Comparison of ENCODE assay signal across 8 cellular contexts in genomic region chr15:43132830-43133428, GRCh38. TPM values are rescaled to one million over a fixed set of nuclear protein-coding genes. Genes with fewer than 3 reads are reported as not detected.
DNase-seq lines count a peak whose midpoint lies in the region; ATAC-seq, FAIRE-seq and TF ChIP-seq lines count a peak whose summit lies in the region.

No MANE protein-coding gene starts in this region.

- no peak for FAIRE-seq in RCC 7860 (lab: Jason Lieb, UNC)

- peak overlapping the region; percentile 65 for H3K4me3 ChIP-seq in HEK293 (ENCODE audit: low read depth, low read length)
- H3K4me3 ChIP-seq in right atrium auricular region: peak overlapping the region; percentile 78 to 81
- peak overlapping the region; percentile 62 to 91 (median 84) for H3K4me3 ChIP-seq in skin epidermis

- H3K27ac Mint-ChIP-seq in activated CD4-positive, alpha-beta memory T cell treated with anti-CD3 and anti-CD28 coated beads for 36 hours: peak overlapping the region; percentile 71

- H3K36me3 Mint-ChIP-seq in activated CD4-positive, alpha-beta memory T cell treated with anti-CD3 and anti-CD28 coated beads for 36 hours: peaks cover 6% of the 10 kb centered on the region

- ATAC-seq in HG03159 (IDR thresholded peaks at IDR 0.05; ENCODE audit: unreplicated experiment) (no peak), GM19351 (IDR thresholded peaks at IDR 0.05; ENCODE audit: unreplicated experiment) (no peak), HG02588 (IDR thresholded peaks at IDR 0.05; ENCODE audit: unreplicated experiment) (no peak)

- CTCF ChIA-PET in HEK293 (lab: Yijun Ruan, JAX): interaction anchor here (1.0 kb wide), 1 partner anchor 153 kb away, joined by 3 read pairs; no protein-coding TSS in a partner anchor
- CTCF ChIA-PET in activated CD4-positive, alpha-beta memory T cell treated with anti-CD3 and anti-CD28 coated beads for 36 hours (lab: Charles Lee): interaction anchor here (2.3 kb wide), 1 partner anchor 10 kb away, joined by 6 read pairs; no protein-coding TSS in a partner anchor

- intact Hi-C loops in activated CD4-positive, alpha-beta memory T cell treated with anti-CD3 and anti-CD28 coated beads for 36 hours (cut with micrococcal nuclease): loop anchor here (1.0 to 5.0 kb wide), 3 partner anchors 10 to 54 kb away; partner anchors contain the start of gene CCNDBP1

- no peak for DNase-seq in activated CD4-positive, alpha-beta memory T cell treated with anti-CD3 and anti-CD28 coated beads for 36 hours
- no peak for DNase-seq in right atrium auricular region (ENCODE audit: low spot score)
- DNase-seq in RCC 7860 (ENCODE audit: low spot score): no peak

- peak overlapping the region; percentile 84 for H3K4me3 Mint-ChIP-seq in activated CD4-positive, alpha-beta memory T cell treated with anti-CD3 and anti-CD28 coated beads for 36 hours

- peaks cover 5% of the 10 kb centered on the region for H3K9me3 Mint-ChIP-seq in activated CD4-positive, alpha-beta memory T cell treated with anti-CD3 and anti-CD28 coated beads for 36 hours

- no peaks in the 10 kb centered on the region for H3K27me3 ChIP-seq in right atrium auricular region

- H3K4me1 Mint-ChIP-seq in activated CD4-positive, alpha-beta memory T cell treated with anti-CD3 and anti-CD28 coated beads for 36 hours (ENCODE audit: low read depth): peaks cover 16% of the 10 kb centered on the region

- peak overlapping the region; percentile 64; the same call in 1 of the 2 replicates for H3K27ac ChIP-seq in HEK293 (ENCODE audit: extremely low read depth, low read depth, low read length)
- peak overlapping the region; percentile 80 to 81 for H3K27ac ChIP-seq in right atrium auricular region
- H3K27ac ChIP-seq in skin epidermis: peak overlapping the region in 20 of 21 experiments; percentile 75 to 93 (median 88)

- H3K4me1 ChIP-seq in HEK293 (ENCODE audit: control insufficient read depth, insufficient read depth, low read length) (no peaks in the 10 kb centered on the region), right atrium auricular region (peaks cover 0 to 17% of the 10 kb centered on the region in 2 donors)

- H3K27me3 Mint-ChIP-seq in activated CD4-positive, alpha-beta memory T cell treated with anti-CD3 and anti-CD28 coated beads for 36 hours: peaks cover 4% of the 10 kb centered on the region

- H3K36me3 ChIP-seq in HEK293 (ENCODE audit: control insufficient read depth in 2 of 2, insufficient read depth in 1 of 2, low read length in 2 of 2) (peaks cover 8 to 17% of the 10 kb centered on the region in 2 experiments; a peak in 2 of 3 replicates), right atrium auricular region (peaks cover 16% of the 10 kb centered on the region)

- POLR2A ChIA-PET in HEK293 (lab: Yijun Ruan, JAX): no interaction called here
- POLR2A ChIA-PET in activated CD4-positive, alpha-beta memory T cell treated with anti-CD3 and anti-CD28 coated beads for 36 hours (lab: Charles Lee): interaction anchor here (0.7 kb wide), 1 partner anchor 551 kb away, joined by 3 read pairs; no protein-coding TSS in a partner anchor

- no peak for TF ChIP-seq CTCF in HEK293 (tag by site-specific recombination; IDR thresholded peaks at IDR 0.05)
- TF ChIP-seq CTCF in right atrium auricular region (IDR thresholded peaks at IDR 0.05): no peak

- H3K9me3 ChIP-seq in HEK293 (ENCODE audit: control insufficient read depth, insufficient read depth, low read depth, low read length) (no peaks in the 10 kb centered on the region), right atrium auricular region (no peaks in the 10 kb centered on the region)

TF ChIP-seq in HEK293, 187 proteins besides CTCF, POLR2A, EP300 and RAD21 (continues in another document):
- TF ChIP-seq ZNF423 (tag by site-specific recombination; IDR thresholded peaks at IDR 0.05): no peak
- no peak for TF ChIP-seq ZSCAN23 (tag by site-specific recombination; IDR thresholded peaks at IDR 0.05)
- TF ChIP-seq ZNF146 (tag by site-specific recombination; IDR thresholded peaks at IDR 0.05): no peak
- TF ChIP-seq ZNF433 (tag by site-specific recombination; IDR thresholded peaks at IDR 0.05; ENCODE audit: low read depth): no peak
- TF ChIP-seq ZNF394 (tag by site-specific recombination; IDR thresholded peaks at IDR 0.05; ENCODE audit: borderline replicate concordance): no peak
- peak; percentile 40 for TF ChIP-seq PRDM10 (tag by site-specific recombination; IDR thresholded peaks at IDR 0.05)
- TF ChIP-seq ZNF521 (tag by site-specific recombination; IDR thresholded peaks at IDR 0.05): no peak
- TF ChIP-seq ZNF600 (tag by site-specific recombination; IDR thresholded peaks at IDR 0.05): no peak
- TF ChIP-seq ZNF473 (tag by site-specific recombination; IDR thresholded peaks at IDR 0.05): no peak
- no peak for TF ChIP-seq ZNF548 (tag by site-specific recombination; IDR thresholded peaks at IDR 0.05)
- TF ChIP-seq ZNF18 (tag by site-specific recombination; IDR thresholded peaks at IDR 0.05): no peak
- TF ChIP-seq, protein P1, sequence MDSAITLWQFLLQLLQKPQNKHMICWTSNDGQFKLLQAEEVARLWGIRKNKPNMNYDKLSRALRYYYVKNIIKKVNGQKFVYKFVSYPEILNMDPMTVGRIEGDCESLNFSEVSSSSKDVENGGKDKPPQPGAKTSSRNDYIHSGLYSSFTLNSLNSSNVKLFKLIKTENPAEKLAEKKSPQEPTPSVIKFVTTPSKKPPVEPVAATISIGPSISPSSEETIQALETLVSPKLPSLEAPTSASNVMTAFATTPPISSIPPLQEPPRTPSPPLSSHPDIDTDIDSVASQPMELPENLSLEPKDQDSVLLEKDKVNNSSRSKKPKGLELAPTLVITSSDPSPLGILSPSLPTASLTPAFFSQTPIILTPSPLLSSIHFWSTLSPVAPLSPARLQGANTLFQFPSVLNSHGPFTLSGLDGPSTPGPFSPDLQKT (IDR thresholded peaks at IDR 0.05; ENCODE audit: borderline replicate concordance, low read depth, low read length): no peak
- TF ChIP-seq ZNF26 (tag by site-specific recombination; IDR thresholded peaks at IDR 0.05): no peak
- no peak for TF ChIP-seq ZNF404 (tag by site-specific recombination; IDR thresholded peaks at IDR 0.05)
- TF ChIP-seq ZNF555 (tag by site-specific recombination; conservative IDR thresholded peaks at IDR 0.05): no peak
- TF ChIP-seq GLI2 (tag by site-specific recombination; IDR thresholded peaks at IDR 0.05; ENCODE audit: borderline replicate concordance, low read depth): no peak

RNA-seq across cellular contexts. Expression of gene TMEM62, which starts 0.5 kb away (rescaled TPM):
- 10 to 100 TPM; 11.3 to 12.7 TPM for total RNA-seq in activated CD4-positive, alpha-beta memory T cell treated with anti-CD3 and anti-CD28 coated beads for 36 hours
- total RNA-seq in right atrium auricular region: 10 to 100 TPM; 11.3 TPM

RNA-seq across cellular contexts. Expression of gene UBR1, which starts 27.1 kb away (rescaled TPM):
- 10 to 100 TPM; 24.5 to 29.7 TPM for total RNA-seq in activated CD4-positive, alpha-beta memory T cell treated with anti-CD3 and anti-CD28 coated beads for 36 hours
- 10 to 100 TPM; 20.0 to 21.0 TPM for total RNA-seq in right atrium auricular region

RNA-seq across cellular contexts. Expression of gene CCNDBP1, which starts 52.3 kb away (rescaled TPM):
- total RNA-seq in activated CD4-positive, alpha-beta memory T cell treated with anti-CD3 and anti-CD28 coated beads for 36 hours: 10 to 100 TPM; 79.5 to 80.6 TPM
- 10 to 100 TPM; 50.9 to 60.1 TPM for total RNA-seq in right atrium auricular region
